8 cellular contexts compared by ENCODE assay signal in genomic region chr4:39526283-39526682, GRCh38. TPM values are rescaled to one million over a fixed set of nuclear protein-coding genes. Genes with fewer than 3 reads are reported as not detected.
DNase-seq lines count a peak whose midpoint lies in the region; ATAC-seq and TF ChIP-seq lines count a peak whose summit lies in the region.

No MANE protein-coding gene starts in this region.

- H3K27me3 Mint-ChIP-seq in naive thymus-derived CD8-positive, alpha-beta T cell = no peaks in the 10 kb centered on the region

- H3K4me3 ChIP-seq in BJ (ENCODE audit: low read depth, low read length) (peak overlapping the region; percentile 79), colonic mucosa (peak overlapping the region; percentile 77)

- peaks cover 0 to 9% (median 9%) of the 10 kb centered on the region in 3 donors for H3K36me3 Mint-ChIP-seq in naive thymus-derived CD8-positive, alpha-beta T cell

- no peaks in the 10 kb centered on the region for H3K36me3 ChIP-seq in BJ (ENCODE audit: control insufficient read depth, insufficient read depth, low read length)
- H3K36me3 ChIP-seq in colonic mucosa = no peaks in the 10 kb centered on the region

- H3K27me3 ChIP-seq in BJ (ENCODE audit: control insufficient read depth, insufficient read depth, low read length) = no peaks in the 10 kb centered on the region
- no peaks in the 10 kb centered on the region for H3K27me3 ChIP-seq in colonic mucosa

- no peak for ATAC-seq in naive thymus-derived CD8-positive, alpha-beta T cell

- TF ChIP-seq CTCF in BJ (IDR thresholded peaks at IDR 0.05; ENCODE audit: insufficient read depth, low read depth, low read length) = no peak
- TF ChIP-seq CTCF in colonic mucosa (IDR thresholded peaks at IDR 0.05) = no peak

- POLR2A ChIA-PET in BJ (lab: Charles Lee) = no interaction called here
- POLR2A ChIA-PET in naive thymus-derived CD8-positive, alpha-beta T cell (lab: Charles Lee) = no interaction called here

- DNase-seq in BJ (ENCODE audit: low read depth) = no peak
- peak; percentile 5 for DNase-seq in KBM-7
- DNase-seq in colonic mucosa = no peak
- no peak for DNase-seq in naive thymus-derived CD8-positive, alpha-beta T cell
- no peak for DNase-seq in AG20443 (ENCODE audit: low spot score)
- no peak for DNase-seq in mesenteric fat pad (ENCODE audit: low spot score)
- DNase-seq in NCI-H2081 (lab: John Stamatoyannopoulos, UW) = no peak
- no peak for DNase-seq in kidney tubule cell (ENCODE audit: low spot score)

- peak overlapping the region; percentile 76 to 95 (median 93) for H3K27ac Mint-ChIP-seq in naive thymus-derived CD8-positive, alpha-beta T cell

- H3K4me3 Mint-ChIP-seq in naive thymus-derived CD8-positive, alpha-beta T cell = peak overlapping the region; percentile 95 to 99 (median 97)

- peak overlapping the region; percentile 85 to 91 for H3K9ac ChIP-seq in colonic mucosa (ENCODE audit: low read depth in 2 of 2, low read length in 2 of 2)

- intact Hi-C loops in colonic mucosa (cut with DNase I) = no loop called here

- peaks cover 11 to 30% (median 24%) of the 10 kb centered on the region in 4 donors for H3K4me1 Mint-ChIP-seq in naive thymus-derived CD8-positive, alpha-beta T cell

- in situ Hi-C loops in KBM-7 (cut with MboI; ENCODE audit: low pct_unique_long_range_greater_than_20kb, low sequenced_read_pairs) = no loop called here

- no peaks in the 10 kb centered on the region for H3K9me3 ChIP-seq in colonic mucosa

- CTCF ChIA-PET in BJ (lab: Yijun Ruan, JAX) = interaction anchor here (0.6 kb wide), 1 partner anchor 57 kb away, joined by 3 read pairs; no protein-coding TSS in a partner anchor

- peak overlapping the region; percentile 93 for H3K27ac ChIP-seq in colonic mucosa

- peaks cover 2 to 14% (median 9%) of the 10 kb centered on the region in 9 donors for H3K9me3 Mint-ChIP-seq in naive thymus-derived CD8-positive, alpha-beta T cell

- H3K4me1 ChIP-seq in colonic mucosa = peaks cover 6% of the 10 kb centered on the region

RNA-seq across cellular contexts. Expression of gene UGDH, which starts 1.0 kb away (rescaled TPM):
- 27.9 and 55.4 TPM in 2 replicates for polyA plus RNA-seq in BJ (2011; rRNA removed)
- 36.9 and 39.4 TPM in 2 replicates for polyA minus RNA-seq in BJ (2011; rRNA and poly(A)+ RNA removed)
- 100 to 1,000 TPM; 265 to 328 TPM for total RNA-seq in colonic mucosa
- total RNA-seq in naive thymus-derived CD8-positive, alpha-beta T cell = 10 to 100 TPM; 19.3 to 22.7 TPM
- polyA plus RNA-seq in naive thymus-derived CD8-positive, alpha-beta T cell = 10 to 100 TPM; 20.0 to 27.8 (median 20.6) TPM
- 73.4 TPM for total RNA-seq in mesenteric fat pad
